In genomic region chr16:84546669-84547538, GRCh38 we compare ENCODE assay signal across 18 cellular contexts. TPM values are rescaled to one million over a fixed set of nuclear protein-coding genes. Genes with fewer than 3 reads are reported as not detected.
A peak's percentile ranks its signal among the peaks of the same experiment; 100 is the strongest.
DNase-seq lines count a peak whose midpoint lies in the region; ATAC-seq and TF ChIP-seq lines count a peak whose summit lies in the region.
"Had no signal": no experiment of that assay in that cellular context is flagged by ENCODE, and none has a peak within 500 bp of the region (broad histone marks: within the 10 kb centered on the region; RNA-seq: fewer than 3 reads in every experiment).

No MANE protein-coding gene starts in this region.

- H3K27ac ChIP-seq in WERI-Rb-1: peak overlapping the region; percentile 80
- H3K27ac ChIP-seq: parathyroid adenoma, SJSA1 had no signal

- H3K4me1 Mint-ChIP-seq in activated naive CD4-positive, alpha-beta T cell treated with anti-CD3 and anti-CD28 coated beads for 36 hours (ENCODE audit: low read depth): peaks cover 49% of the 10 kb centered on the region
- peaks cover 45% of the 10 kb centered on the region for H3K4me1 Mint-ChIP-seq in glutamatergic neuron (ENCODE audit: low read depth, unreplicated experiment)
- H3K4me1 Mint-ChIP-seq in stimulated activated effector memory CD8-positive, alpha-beta T cell treated with anti-CD3 and anti-CD28 coated beads, Interleukin-12 subunit alpha, Interleukin-12 subunit beta, amount 100 ng/mL, for 72 hours: peaks cover 41% of the 10 kb centered on the region

- H3K4me3 Mint-ChIP-seq in activated naive CD4-positive, alpha-beta T cell treated with anti-CD3 and anti-CD28 coated beads for 36 hours: peak overlapping the region; percentile 25
- H3K4me3 Mint-ChIP-seq in glutamatergic neuron (ENCODE audit: unreplicated experiment): peak overlapping the region; percentile 27
- peak overlapping the region; percentile 81 for H3K4me3 Mint-ChIP-seq in stimulated activated effector memory CD8-positive, alpha-beta T cell treated with anti-CD3 and anti-CD28 coated beads, Interleukin-12 subunit alpha, Interleukin-12 subunit beta, amount 100 ng/mL, for 72 hours

- CTCF ChIA-PET in activated naive CD4-positive, alpha-beta T cell treated with anti-CD3 and anti-CD28 coated beads for 36 hours (lab: Charles Lee): interaction anchor here (0.6 to 1.1 kb wide), 2 partner anchors 76 to 405 kb away, joined by 3 read pairs; no protein-coding TSS in a partner anchor

- no peaks in the 10 kb centered on the region for H3K9me3 Mint-ChIP-seq in activated naive CD4-positive, alpha-beta T cell treated with anti-CD3 and anti-CD28 coated beads for 36 hours
- peaks cover 14% of the 10 kb centered on the region for H3K9me3 Mint-ChIP-seq in glutamatergic neuron (ENCODE audit: unreplicated experiment)
- H3K9me3 Mint-ChIP-seq in stimulated activated effector memory CD8-positive, alpha-beta T cell treated with anti-CD3 and anti-CD28 coated beads, Interleukin-12 subunit alpha, Interleukin-12 subunit beta, amount 100 ng/mL, for 72 hours: no peaks in the 10 kb centered on the region

- DNase-seq in activated naive CD4-positive, alpha-beta T cell treated with anti-CD3 and anti-CD28 coated beads for 36 hours: no peak
- DNase-seq in activated naive CD4-positive, alpha-beta T cell treated with Interleukin-2 at 50 U/mL for 16 hours: no peak
- DNase-seq in WERI-Rb-1: peak; percentile 16
- DNase-seq in glutamatergic neuron: no peak
- no peak for DNase-seq in stimulated activated effector memory CD8-positive, alpha-beta T cell treated with anti-CD3 and anti-CD28 coated beads, Interleukin-12 subunit alpha, Interleukin-12 subunit beta, amount 100 ng/mL, for 72 hours (ENCODE audit: low spot score in 2 of 2)
- no peak for DNase-seq in NAMALWA (ENCODE audit: low spot score)
- no peak for DNase-seq in GOT3 (lab: John Stamatoyannopoulos, UW)
- no peak for DNase-seq in NCI-H2107 (lab: John Stamatoyannopoulos, UW)
- DNase-seq: caudate nucleus; effector CD8-positive, alpha-beta T cell; GDM1; hippocampal formation; NCI-H1436 treated with DMSO at 0.1 percent for 48 hours; NCI-H446 treated with DMSO at 0.1 percent for 48 hours; stimulated activated naive CD4-positive, alpha-beta T cell had no signal

- H3K9me3 ChIP-seq in WERI-Rb-1 (ENCODE audit: severe bottlenecking): no peaks in the 10 kb centered on the region
- H3K9me3 ChIP-seq: SJSA1 had no signal

- intact Hi-C loops in activated naive CD4-positive, alpha-beta T cell treated with anti-CD3 and anti-CD28 coated beads for 36 hours (cut with micrococcal nuclease): no loop called here

- no peak overlapping the region; the same call in 1 of the 2 replicates for H3K4me3 ChIP-seq in WERI-Rb-1 (ENCODE audit: low read depth, low read length)
- H3K4me3 ChIP-seq: SJSA1, skin epidermis had no signal

- TF ChIP-seq CTCF in WERI-Rb-1 (IDR thresholded peaks at IDR 0.05; ENCODE audit: low read depth, low read length) (no peak), glutamatergic neuron (IDR thresholded peaks at IDR 0.05; ENCODE audit: partially characterized antibody, unreplicated experiment) (no peak)

- H3K27me3 Mint-ChIP-seq in activated naive CD4-positive, alpha-beta T cell treated with anti-CD3 and anti-CD28 coated beads for 36 hours (ENCODE audit: low read depth): no peaks in the 10 kb centered on the region
- H3K27me3 Mint-ChIP-seq in glutamatergic neuron (ENCODE audit: unreplicated experiment): peaks cover 14% of the 10 kb centered on the region

- H3K36me3 ChIP-seq in WERI-Rb-1: no peaks in the 10 kb centered on the region
- H3K36me3 ChIP-seq: SJSA1 had no signal

- H3K36me3 Mint-ChIP-seq in activated naive CD4-positive, alpha-beta T cell treated with anti-CD3 and anti-CD28 coated beads for 36 hours (ENCODE audit: low read depth): peaks cover 5% of the 10 kb centered on the region
- no peaks in the 10 kb centered on the region for H3K36me3 Mint-ChIP-seq in glutamatergic neuron (ENCODE audit: unreplicated experiment)
- H3K36me3 Mint-ChIP-seq in stimulated activated effector memory CD8-positive, alpha-beta T cell treated with anti-CD3 and anti-CD28 coated beads, Interleukin-12 subunit alpha, Interleukin-12 subunit beta, amount 100 ng/mL, for 72 hours: peaks cover 44% of the 10 kb centered on the region

- no peak for ATAC-seq in stimulated activated effector memory CD8-positive, alpha-beta T cell treated with anti-CD3 and anti-CD28 coated beads, Interleukin-12 subunit alpha, Interleukin-12 subunit beta, amount 100 ng/mL, for 72 hours

- no peaks in the 10 kb centered on the region for H3K27me3 ChIP-seq in WERI-Rb-1 (ENCODE audit: insufficient read depth, low read depth, severe bottlenecking)
- H3K27me3 ChIP-seq: SJSA1 had no signal

- H3K27ac Mint-ChIP-seq in activated naive CD4-positive, alpha-beta T cell treated with anti-CD3 and anti-CD28 coated beads for 36 hours: peak overlapping the region; percentile 68
- H3K27ac Mint-ChIP-seq in glutamatergic neuron (ENCODE audit: unreplicated experiment): peak overlapping the region; percentile 97
- H3K27ac Mint-ChIP-seq in stimulated activated effector memory CD8-positive, alpha-beta T cell treated with anti-CD3 and anti-CD28 coated beads, Interleukin-12 subunit alpha, Interleukin-12 subunit beta, amount 100 ng/mL, for 72 hours: peak overlapping the region; percentile 80

RNA-seq across cellular contexts. Expression of gene MEAK7, which starts 42.4 kb away (rescaled TPM):
- total RNA-seq in activated naive CD4-positive, alpha-beta T cell treated with anti-CD3 and anti-CD28 coated beads for 36 hours: 1 to 10 TPM; 6.3 to 7.0 TPM
- total RNA-seq in glutamatergic neuron (ENCODE audit: unreplicated experiment): 44.8 TPM

Comparison
In these comparisons a context has a peak if more than half of its experiments do, and no peak if none do; other contexts are left out.
1. H3K4me3 Mint-ChIP-seq: peak in every context shown above with its lines; median percentile 81 in stimulated activated effector memory CD8-positive, alpha-beta T cell treated with anti-CD3 and anti-CD28 coated beads, Interleukin-12 subunit alpha, Interleukin-12 subunit beta, amount 100 ng/mL, for 72 hours; 27 in glutamatergic neuron; 25 in activated naive CD4-positive, alpha-beta T cell treated with anti-CD3 and anti-CD28 coated beads for 36 hours.